In the genomic region with DNA sequence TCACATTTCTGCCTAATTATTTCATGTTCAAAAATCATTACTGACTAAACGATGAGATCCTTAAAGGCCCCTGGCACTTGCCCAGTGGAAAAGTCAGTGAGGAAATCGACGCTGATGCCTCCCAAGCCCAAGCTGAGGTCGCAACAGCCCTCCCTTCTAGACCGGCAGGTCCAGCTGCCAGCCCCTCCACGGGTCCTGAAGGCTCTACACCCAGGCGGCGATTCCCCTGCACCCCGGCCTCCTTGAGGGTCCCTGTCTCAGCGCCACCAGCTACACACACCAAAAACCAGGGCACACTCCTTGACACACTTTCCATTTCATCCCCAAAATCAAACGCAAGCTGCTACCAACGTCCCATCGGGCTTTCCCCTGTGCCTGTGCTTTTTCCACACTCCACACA, we compare ENCODE assay signal across 28 cellular contexts.
"Had no signal": no experiment of that assay in that cellular context is flagged by ENCODE, and none has a peak within 500 bp of the region (broad histone marks: within the 10 kb centered on the region; RNA-seq: fewer than 3 reads in every experiment).

No MANE protein-coding gene starts in this region.

- H2AFZ ChIP-seq: neural progenitor cell had no signal

- H3K27ac Mint-ChIP-seq: naive thymus-derived CD8-positive, alpha-beta T cell; nephron; neural progenitor cell; stimulated activated memory B cell treated with anti-CD40 and anti-IgM and Interleukin-4, amounts not matched to agents 10 μg/mL and 1 μg/mL and 100 μg/mL, for 72 hours had no signal

- H3K4me2 ChIP-seq: neural progenitor cell had no signal

- FAIRE-seq: kidney, pancreas, small intestine had no signal

- DNase-seq: hippocampal formation; kidney; left colon; left lung; lower lobe of right lung; mammary epithelial cell; mesenchymal stem cell; naive thymus-derived CD8-positive, alpha-beta T cell; pancreas; retina; right cardiac atrium; sigmoid colon; small intestine; stimulated activated CD4-positive, alpha-beta T cell treated with anti-CD3 and anti-CD28 coated beads, Interleukin-1b, Interleukin-23, amount 100 ng/mL, for 48 hours; stimulated activated CD4-positive, alpha-beta T cell treated with anti-CD3 and anti-CD28 coated beads, Interleukin-2, amount 100 ng/mL, for 48 hours; stimulated activated CD4-positive, alpha-beta T cell treated with anti-CD3 and anti-CD28 coated beads, Interleukin-4, amount 100 ng/mL, for 4 hours; stimulated activated CD8-positive, alpha-beta memory T cell treated with anti-CD3 and anti-CD28 coated beads, Interleukin-4, amount 100 ng/mL, for 48 hours; stimulated activated naive CD4-positive, alpha-beta T cell treated with Interleukin-2 at 50 U/mL for 16 hours; stomach; testis; thyroid gland; transverse colon; upper lobe of left lung had no signal

- H3K4me1 Mint-ChIP-seq: nephron; neural progenitor cell; stimulated activated memory B cell treated with anti-CD40 and anti-IgM and Interleukin-4, amounts not matched to agents 10 μg/mL and 1 μg/mL and 100 μg/mL, for 72 hours had no signal

- H3K9me3 ChIP-seq: left lung, lower lobe of right lung, pancreas, prostate gland, sigmoid colon, stomach, testis, thyroid gland, transverse colon, upper lobe of left lung, vagina had no signal

- H3K27ac ChIP-seq: left lung, lower lobe of right lung, neural progenitor cell, pancreas, prostate gland, sigmoid colon, stomach, testis, thyroid gland, transverse colon, upper lobe of left lung, vagina had no signal

- ATAC-seq: left colon; left lung; naive thymus-derived CD8-positive, alpha-beta T cell; pancreas; stimulated activated memory B cell treated with anti-CD40 and anti-IgM and Interleukin-4, amounts not matched to agents 10 μg/mL and 1 μg/mL and 100 μg/mL, for 72 hours had no signal

- H3K9me3 Mint-ChIP-seq: naive thymus-derived CD8-positive, alpha-beta T cell; nephron; neural progenitor cell; stimulated activated memory B cell treated with anti-CD40 and anti-IgM and Interleukin-4, amounts not matched to agents 10 μg/mL and 1 μg/mL and 100 μg/mL, for 72 hours had no signal

- H3K9ac ChIP-seq: neural progenitor cell had no signal

- H3K36me3 ChIP-seq: left lung, lower lobe of right lung, neural progenitor cell, pancreas, prostate gland, sigmoid colon, stomach, thyroid gland, transverse colon, upper lobe of left lung, vagina had no signal

- H3K27me3 ChIP-seq: left lung, neural progenitor cell, pancreas, stomach, testis, thyroid gland, transverse colon, upper lobe of left lung, vagina had no signal

- H3K36me3 Mint-ChIP-seq: naive thymus-derived CD8-positive, alpha-beta T cell; neural progenitor cell; stimulated activated memory B cell treated with anti-CD40 and anti-IgM and Interleukin-4, amounts not matched to agents 10 μg/mL and 1 μg/mL and 100 μg/mL, for 72 hours had no signal

- H3K4me3 Mint-ChIP-seq: naive thymus-derived CD8-positive, alpha-beta T cell; nephron; neural progenitor cell; stimulated activated memory B cell treated with anti-CD40 and anti-IgM and Interleukin-4, amounts not matched to agents 10 μg/mL and 1 μg/mL and 100 μg/mL, for 72 hours had no signal

- H3K4me1 ChIP-seq: left lung, lower lobe of right lung, neural progenitor cell, pancreas, prostate gland, sigmoid colon, testis, thyroid gland, transverse colon, upper lobe of left lung, vagina had no signal

- H3K4me3 ChIP-seq: left lung, lower lobe of right lung, neural progenitor cell, pancreas, prostate gland, sigmoid colon, stomach, testis, thyroid gland, transverse colon, upper lobe of left lung, vagina had no signal
